In genomic region chr6:37242429-37243052, GRCh38 we compare ENCODE assay signal across 1 cellular context.
A peak's percentile ranks its signal among the peaks of the same experiment; 100 is the strongest.
TF ChIP-seq lines count a peak whose summit lies in the region.

No MANE protein-coding gene starts in this region.

TF ChIP-seq in HEK293, 187 proteins besides CTCF, POLR2A, EP300 and RAD21 (continued from another document):
- no peak for TF ChIP-seq RBAK (tag by site-specific recombination; IDR thresholded peaks at IDR 0.05)
- TF ChIP-seq, protein P1, sequence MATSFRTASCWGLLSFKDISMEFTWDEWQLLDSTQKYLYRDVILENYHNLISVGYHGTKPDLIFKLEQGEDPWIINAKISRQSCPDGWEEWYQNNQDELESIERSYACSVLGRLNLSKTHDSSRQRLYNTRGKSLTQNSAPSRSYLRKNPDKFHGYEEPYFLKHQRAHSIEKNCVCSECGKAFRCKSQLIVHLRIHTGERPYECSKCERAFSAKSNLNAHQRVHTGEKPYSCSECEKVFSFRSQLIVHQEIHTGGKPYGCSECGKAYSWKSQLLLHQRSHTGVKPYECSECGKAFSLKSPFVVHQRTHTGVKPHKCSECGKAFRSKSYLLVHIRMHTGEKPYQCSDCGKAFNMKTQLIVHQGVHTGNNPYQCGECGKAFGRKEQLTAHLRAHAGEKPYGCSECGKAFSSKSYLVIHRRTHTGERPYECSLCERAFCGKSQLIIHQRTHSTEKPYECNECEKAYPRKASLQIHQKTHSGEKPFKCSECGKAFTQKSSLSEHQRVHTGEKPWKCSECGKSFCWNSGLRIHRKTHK (tag by site-specific recombination; IDR thresholded peaks at IDR 0.05), result no peak
- no peak for TF ChIP-seq SCRT2 (tag by site-specific recombination; IDR thresholded peaks at IDR 0.05)
- TF ChIP-seq KLF16 (tag by site-specific recombination; IDR thresholded peaks at IDR 0.05), result no peak
- TF ChIP-seq ZNF157 (tag by site-specific recombination; IDR thresholded peaks at IDR 0.05), result no peak
- TF ChIP-seq, protein P2, sequence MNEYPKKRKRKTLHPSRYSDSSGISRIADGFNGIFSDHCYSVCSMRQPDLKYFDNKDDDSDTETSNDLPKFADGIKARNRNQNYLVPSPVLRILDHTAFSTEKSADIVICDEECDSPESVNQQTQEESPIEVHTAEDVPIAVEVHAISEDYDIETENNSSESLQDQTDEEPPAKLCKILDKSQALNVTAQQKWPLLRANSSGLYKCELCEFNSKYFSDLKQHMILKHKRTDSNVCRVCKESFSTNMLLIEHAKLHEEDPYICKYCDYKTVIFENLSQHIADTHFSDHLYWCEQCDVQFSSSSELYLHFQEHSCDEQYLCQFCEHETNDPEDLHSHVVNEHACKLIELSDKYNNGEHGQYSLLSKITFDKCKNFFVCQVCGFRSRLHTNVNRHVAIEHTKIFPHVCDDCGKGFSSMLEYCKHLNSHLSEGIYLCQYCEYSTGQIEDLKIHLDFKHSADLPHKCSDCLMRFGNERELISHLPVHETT (tag by site-specific recombination; IDR thresholded peaks at IDR 0.05), result peak; percentile 88
- TF ChIP-seq, protein P3, sequence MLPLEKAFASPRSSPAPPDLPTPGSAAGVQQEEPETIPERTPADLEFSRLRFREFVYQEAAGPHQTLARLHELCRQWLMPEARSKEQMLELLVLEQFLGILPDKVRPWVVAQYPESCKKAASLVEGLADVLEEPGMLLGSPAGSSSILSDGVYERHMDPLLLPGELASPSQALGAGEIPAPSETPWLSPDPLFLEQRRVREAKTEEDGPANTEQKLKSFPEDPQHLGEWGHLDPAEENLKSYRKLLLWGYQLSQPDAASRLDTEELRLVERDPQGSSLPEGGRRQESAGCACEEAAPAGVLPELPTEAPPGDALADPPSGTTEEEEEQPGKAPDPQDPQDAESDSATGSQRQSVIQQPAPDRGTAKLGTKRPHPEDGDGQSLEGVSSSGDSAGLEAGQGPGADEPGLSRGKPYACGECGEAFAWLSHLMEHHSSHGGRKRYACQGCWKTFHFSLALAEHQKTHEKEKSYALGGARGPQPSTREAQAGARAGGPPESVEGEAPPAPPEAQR (tag by site-specific recombination; IDR thresholded peaks at IDR 0.05), result no peak
- TF ChIP-seq OVOL3 (tag by site-specific recombination; IDR thresholded peaks at IDR 0.05), result no peak
- no peak for TF ChIP-seq SCRT1 (tag by site-specific recombination; IDR thresholded peaks at IDR 0.05; ENCODE audit: borderline replicate concordance)
- TF ChIP-seq AEBP2 (tag by site-specific recombination; IDR thresholded peaks at IDR 0.05; ENCODE audit: borderline replicate concordance), result no peak
- TF ChIP-seq PRDM1 (tag by site-specific recombination; IDR thresholded peaks at IDR 0.05), result peak; percentile 79
- TF ChIP-seq ZNF501 (tag by site-specific recombination; IDR thresholded peaks at IDR 0.05), result no peak
- TF ChIP-seq ZXDB (tag by site-specific recombination; IDR thresholded peaks at IDR 0.05), result peak; percentile 90
- TF ChIP-seq KLF9 (tag by site-specific recombination; IDR thresholded peaks at IDR 0.05; ENCODE audit: low read depth), result no peak
- TF ChIP-seq ZNF777 (tag by site-specific recombination; IDR thresholded peaks at IDR 0.05; ENCODE audit: borderline replicate concordance), result no peak
- no peak for TF ChIP-seq ZNF521 (tag by site-specific recombination; IDR thresholded peaks at IDR 0.05)
- TF ChIP-seq TRIM28 (IDR thresholded peaks at IDR 0.05; ENCODE audit: borderline replicate concordance, low read length), result no peak
- no peak for TF ChIP-seq ZNF175 (tag by site-specific recombination; IDR thresholded peaks at IDR 0.05)
- no peak for TF ChIP-seq YY2 (tag by site-specific recombination; IDR thresholded peaks at IDR 0.05)
- TF ChIP-seq ZNF548 (tag by site-specific recombination; IDR thresholded peaks at IDR 0.05), result no peak
- no peak for TF ChIP-seq WT1 (tag by site-specific recombination; IDR thresholded peaks at IDR 0.05)
- TF ChIP-seq GLI2 (tag by site-specific recombination; IDR thresholded peaks at IDR 0.05; ENCODE audit: borderline replicate concordance, low read depth), result no peak
- TF ChIP-seq KLF7 (tag by site-specific recombination; IDR thresholded peaks at IDR 0.05; ENCODE audit: borderline replicate concordance), result no peak
- TF ChIP-seq ZBTB8A (tag by site-specific recombination; IDR thresholded peaks at IDR 0.05), result no peak
- no peak for TF ChIP-seq ZNF621 (tag by site-specific recombination; IDR thresholded peaks at IDR 0.05)
- TF ChIP-seq ZBTB1 (tag by site-specific recombination; IDR thresholded peaks at IDR 0.05), result no peak
- no peak for TF ChIP-seq MZF1 (tag by site-specific recombination; IDR thresholded peaks at IDR 0.05; ENCODE audit: borderline replicate concordance)
- peak; percentile 70 for TF ChIP-seq ZNF335 (tag by site-specific recombination; conservative IDR thresholded peaks at IDR 0.05)
- no peak; the same call in 1 of the 2 replicates for TF ChIP-seq ZNF449 (tag by site-specific recombination; IDR thresholded peaks at IDR 0.05)
- no peak for TF ChIP-seq ZBTB49 (tag by site-specific recombination; IDR thresholded peaks at IDR 0.05; ENCODE audit: low read depth)
- TF ChIP-seq ZNF76 (tag by site-specific recombination; IDR thresholded peaks at IDR 0.05; ENCODE audit: borderline replicate concordance, low read depth), result no peak; the same call in 1 of the 2 replicates
- peak; percentile 44; the same call in 1 of the 2 replicates for TF ChIP-seq ZNF2 (tag by site-specific recombination; IDR thresholded peaks at IDR 0.05)
- no peak for TF ChIP-seq ZNF132 (tag by site-specific recombination; IDR thresholded peaks at IDR 0.05; ENCODE audit: borderline replicate concordance)
- TF ChIP-seq, protein P4, sequence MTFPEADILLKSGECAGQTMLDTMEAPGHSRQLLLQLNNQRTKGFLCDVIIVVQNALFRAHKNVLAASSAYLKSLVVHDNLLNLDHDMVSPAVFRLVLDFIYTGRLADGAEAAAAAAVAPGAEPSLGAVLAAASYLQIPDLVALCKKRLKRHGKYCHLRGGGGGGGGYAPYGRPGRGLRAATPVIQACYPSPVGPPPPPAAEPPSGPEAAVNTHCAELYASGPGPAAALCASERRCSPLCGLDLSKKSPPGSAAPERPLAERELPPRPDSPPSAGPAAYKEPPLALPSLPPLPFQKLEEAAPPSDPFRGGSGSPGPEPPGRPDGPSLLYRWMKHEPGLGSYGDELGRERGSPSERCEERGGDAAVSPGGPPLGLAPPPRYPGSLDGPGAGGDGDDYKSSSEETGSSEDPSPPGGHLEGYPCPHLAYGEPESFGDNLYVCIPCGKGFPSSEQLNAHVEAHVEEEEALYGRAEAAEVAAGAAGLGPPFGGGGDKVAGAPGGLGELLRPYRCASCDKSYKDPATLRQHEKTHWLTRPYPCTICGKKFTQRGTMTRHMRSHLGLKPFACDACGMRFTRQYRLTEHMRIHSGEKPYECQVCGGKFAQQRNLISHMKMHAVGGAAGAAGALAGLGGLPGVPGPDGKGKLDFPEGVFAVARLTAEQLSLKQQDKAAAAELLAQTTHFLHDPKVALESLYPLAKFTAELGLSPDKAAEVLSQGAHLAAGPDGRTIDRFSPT (tag by site-specific recombination; IDR thresholded peaks at IDR 0.05), result peak; percentile 65; the same call in 1 of the 2 replicates
- TF ChIP-seq, protein P5, sequence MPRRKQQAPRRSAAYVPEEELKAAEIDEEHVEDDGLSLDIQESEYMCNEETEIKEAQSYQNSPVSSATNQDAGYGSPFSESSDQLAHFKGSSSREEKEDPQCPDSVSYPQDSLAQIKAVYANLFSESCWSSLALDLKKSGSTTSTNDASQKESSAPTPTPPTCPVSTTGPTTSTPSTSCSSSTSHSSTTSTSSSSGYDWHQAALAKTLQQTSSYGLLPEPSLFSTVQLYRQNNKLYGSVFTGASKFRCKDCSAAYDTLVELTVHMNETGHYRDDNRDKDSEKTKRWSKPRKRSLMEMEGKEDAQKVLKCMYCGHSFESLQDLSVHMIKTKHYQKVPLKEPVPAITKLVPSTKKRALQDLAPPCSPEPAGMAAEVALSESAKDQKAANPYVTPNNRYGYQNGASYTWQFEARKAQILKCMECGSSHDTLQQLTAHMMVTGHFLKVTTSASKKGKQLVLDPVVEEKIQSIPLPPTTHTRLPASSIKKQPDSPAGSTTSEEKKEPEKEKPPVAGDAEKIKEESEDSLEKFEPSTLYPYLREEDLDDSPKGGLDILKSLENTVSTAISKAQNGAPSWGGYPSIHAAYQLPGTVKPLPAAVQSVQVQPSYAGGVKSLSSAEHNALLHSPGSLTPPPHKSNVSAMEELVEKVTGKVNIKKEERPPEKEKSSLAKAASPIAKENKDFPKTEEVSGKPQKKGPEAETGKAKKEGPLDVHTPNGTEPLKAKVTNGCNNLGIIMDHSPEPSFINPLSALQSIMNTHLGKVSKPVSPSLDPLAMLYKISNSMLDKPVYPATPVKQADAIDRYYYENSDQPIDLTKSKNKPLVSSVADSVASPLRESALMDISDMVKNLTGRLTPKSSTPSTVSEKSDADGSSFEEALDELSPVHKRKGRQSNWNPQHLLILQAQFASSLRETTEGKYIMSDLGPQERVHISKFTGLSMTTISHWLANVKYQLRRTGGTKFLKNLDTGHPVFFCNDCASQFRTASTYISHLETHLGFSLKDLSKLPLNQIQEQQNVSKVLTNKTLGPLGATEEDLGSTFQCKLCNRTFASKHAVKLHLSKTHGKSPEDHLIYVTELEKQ (tag by site-specific recombination; IDR thresholded peaks at IDR 0.05; ENCODE audit: borderline replicate concordance), result peak; percentile 87
- TF ChIP-seq ZNF549 (tag by site-specific recombination; IDR thresholded peaks at IDR 0.05), result no peak
- no peak for TF ChIP-seq ZNF626 (tag by site-specific recombination; IDR thresholded peaks at IDR 0.05)
- peak; percentile 66; the same call in 1 of the 2 replicates for TF ChIP-seq ZFP69B (tag by site-specific recombination; IDR thresholded peaks at IDR 0.05)
- no peak for TF ChIP-seq ZNF473 (tag by site-specific recombination; IDR thresholded peaks at IDR 0.05)
